Comparison of ENCODE assay signal across 8 cellular contexts in the genomic region with DNA sequence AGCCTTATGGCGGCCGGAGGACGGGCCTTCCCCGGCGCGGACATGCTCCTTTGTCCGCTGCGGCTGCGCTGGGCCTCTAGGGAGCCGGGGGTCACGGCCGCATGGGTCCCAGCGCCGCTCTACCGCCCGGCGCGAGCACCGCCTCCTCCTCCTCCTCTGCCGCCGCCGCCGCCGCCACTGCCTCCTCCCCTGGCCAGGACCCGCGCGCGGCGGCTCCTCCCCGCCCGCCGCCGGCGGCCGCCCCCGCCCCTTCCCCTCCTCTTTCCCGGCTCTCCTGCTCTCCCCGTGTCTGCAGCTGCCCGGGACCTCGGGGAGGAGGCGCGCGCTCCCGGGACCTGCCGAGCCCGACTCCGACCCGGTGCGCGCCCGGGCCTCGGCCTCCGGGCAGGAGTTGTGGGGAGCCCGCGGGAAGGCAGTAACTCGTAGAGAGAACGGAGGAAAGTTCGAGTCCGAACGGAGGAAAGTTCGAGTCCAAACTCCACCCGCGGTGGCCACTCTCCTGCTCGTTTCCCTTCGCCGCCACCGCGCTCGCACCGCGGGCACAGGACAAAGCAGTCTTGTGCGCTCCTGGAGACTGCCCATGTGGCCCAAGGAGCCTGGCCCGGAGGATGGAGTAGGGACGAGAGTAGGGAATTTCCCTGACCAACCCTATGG. TPM values are rescaled to one million over a fixed set of nuclear protein-coding genes. Genes with fewer than 3 reads are reported as not detected.
DNase-seq lines count a peak whose midpoint lies in the region; ATAC-seq and TF ChIP-seq lines count a peak whose summit lies in the region.

TSS of gene ADGRA3 (minus strand) at position 179 of the 654 bp plus-strand sequence. CDS start 282 bp downstream, outside the sequence.

- intact Hi-C loops in CD4-positive, alpha-beta T cell (cut with DNase I, micrococcal nuclease): no loop called here

- H3K36me3 ChIP-seq in GM23248 (ENCODE audit: low read depth): no peaks in the 10 kb centered on the region

- H3K4me3 Mint-ChIP-seq in CD4-positive, alpha-beta T cell: peak within 1 kb of the TSS; percentile 96

- peaks cover 17% of the 10 kb centered on the region for H3K79me2 ChIP-seq in GM23248 (ENCODE audit: insufficient read depth)

- no peak for TF ChIP-seq CTCF in CD4-positive, alpha-beta T cell (IDR thresholded peaks at IDR 0.05)
- no peak for TF ChIP-seq CTCF in epithelial cell of esophagus (IDR thresholded peaks at IDR 0.05; ENCODE audit: insufficient read depth, low read depth, low read length, missing control alignments)

- 1% methylated on average over 34 to 65 of the region's 74 CpGs for WGBS in GM23248 (ENCODE audit: low coverage in 1 of 2, low lambda C conversion rate in 2 of 2, missing lambda C conversion rate in 2 of 2), 2 experiments

- in situ Hi-C loops in GM23248 (cut with MboI): no loop called here

- H3K27ac ChIP-seq in CD4-positive, alpha-beta T cell (ENCODE audit: low read depth, low read length): no peak within 1 kb of the TSS
- peak within 1 kb of the TSS; percentile 44 for H3K27ac ChIP-seq in GM23248

- H4K20me1 ChIP-seq in GM23248 (ENCODE audit: insufficient read depth): no peaks in the 10 kb centered on the region

- peaks cover 24% of the 10 kb centered on the region for H3F3A ChIP-seq in GM23248 (ENCODE audit: insufficient read depth)

- no peaks in the 10 kb centered on the region for H3K36me3 Mint-ChIP-seq in CD4-positive, alpha-beta T cell (ENCODE audit: low read depth)

- H3K4me1 ChIP-seq in GM23248 (ENCODE audit: insufficient read depth): peaks cover 13% of the 10 kb centered on the region

- DNase-seq in CD4-positive, alpha-beta T cell: peak in 4 of 10 experiments; percentile 9 to 44 (median 19)
- DNase-seq in GM23248 (peak; percentile 77), NCI-H2029 treated with DMSO at 0.1 percent for 48 hours (lab: John Stamatoyannopoulos, UW) (peak; percentile 25), epithelial cell of esophagus (ENCODE audit: low read depth) (peak; percentile 79), mesenteric fat pad (ENCODE audit: low spot score) (peak; percentile 91), NCI-H1694 treated with DMSO at 0.1 percent for 48 hours (lab: John Stamatoyannopoulos, UW) (no peak)
- peak; percentile 24 to 38 for DNase-seq in activated CD4-positive, alpha-beta T cell treated with anti-CD3 and anti-CD28 coated beads, Interleukin-2, amount 50 U/mL, for 48 hours
- DNase-seq in stimulated activated CD8-positive, alpha-beta memory T cell treated with anti-CD3 and anti-CD28 coated beads, Interleukin-4, amount 100 ng/mL, for 24 hours (ENCODE audit: low read depth): peak; percentile 21

- no peaks in the 10 kb centered on the region for H3K9me3 Mint-ChIP-seq in CD4-positive, alpha-beta T cell

- H3K4me2 ChIP-seq in GM23248 (ENCODE audit: unreplicated experiment): peak within 1 kb of the TSS; percentile 90

- H3K27me3 Mint-ChIP-seq in CD4-positive, alpha-beta T cell: peaks cover 30% of the 10 kb centered on the region

- H3K9me2 ChIP-seq in GM23248 (ENCODE audit: insufficient read depth): no peaks in the 10 kb centered on the region

- peak within 1 kb of the TSS; percentile 79 for H2AFZ ChIP-seq in GM23248

- peaks cover 6% of the 10 kb centered on the region for H3K27me3 ChIP-seq in CD4-positive, alpha-beta T cell (ENCODE audit: control insufficient read depth, insufficient read depth, low read length)
- no peaks in the 10 kb centered on the region for H3K27me3 ChIP-seq in GM23248 (replicated peaks; ENCODE audit: insufficient read depth)

- POLR2A ChIA-PET in CD4-positive, alpha-beta T cell (lab: Charles Lee): no interaction called here

- peaks cover 12% of the 10 kb centered on the region for H3K4me1 Mint-ChIP-seq in CD4-positive, alpha-beta T cell (ENCODE audit: low read depth)

- H3K4me3 ChIP-seq in GM23248: peak within 1 kb of the TSS; percentile 84
- H3K4me3 ChIP-seq in epithelial cell of esophagus (ENCODE audit: low read length): peak within 1 kb of the TSS; percentile 71

- peak within 1 kb of the TSS; percentile 76 for H3K9ac ChIP-seq in GM23248

- no peaks in the 10 kb centered on the region for H3K9me3 ChIP-seq in CD4-positive, alpha-beta T cell (ENCODE audit: control insufficient read depth, low read length)
- no peaks in the 10 kb centered on the region for H3K9me3 ChIP-seq in GM23248 (ENCODE audit: low read depth)

- CTCF ChIA-PET in CD4-positive, alpha-beta T cell (lab: Charles Lee): no interaction called here

- peak within 1 kb of the TSS; percentile 76 for H3K27ac Mint-ChIP-seq in CD4-positive, alpha-beta T cell

- peak; percentile 48 for ATAC-seq in CD4-positive, alpha-beta T cell (ENCODE audit: poor library complexity)

RNA-seq across cellular contexts. Expression of gene ADGRA3, which starts in this region (rescaled TPM):
- 1 to 10 TPM; 2.2 to 3.1 TPM for total RNA-seq in CD4-positive, alpha-beta T cell
- 7.8 and 9.4 TPM in 2 replicates for total RNA-seq in GM23248 (2014; rRNA removed; shearing (Covaris generic))
- 1.1 and 1.2 TPM in 2 replicates for polyA plus RNA-seq in GM23248 (2016; fragmentation: Nextera tagmentation; extraction: Ambion mirVana)
- 20.7 TPM for total RNA-seq in mesenteric fat pad
